ENCODE assay signal across 11 cellular contexts in the genomic region with DNA sequence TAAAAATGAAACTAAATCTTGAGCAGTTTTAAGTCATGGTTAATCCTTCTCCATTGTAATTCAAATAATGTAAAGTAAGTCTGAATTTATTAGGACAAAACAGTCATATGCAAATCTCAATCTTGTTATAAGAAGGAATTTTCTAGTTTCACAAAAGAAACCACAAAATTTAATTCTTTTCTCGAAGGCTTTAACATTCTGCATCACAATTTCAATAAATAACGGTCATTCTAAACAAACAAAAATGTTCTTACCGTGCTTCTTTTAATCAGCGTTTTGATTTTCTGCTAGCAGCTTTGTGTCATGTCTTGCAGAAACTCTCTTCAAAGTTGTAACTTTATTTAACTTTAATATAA. TPM values are rescaled to one million over a fixed set of nuclear protein-coding genes. Genes with fewer than 3 reads are reported as not detected.
DNase-seq lines count a peak whose midpoint lies in the region; ATAC-seq and TF ChIP-seq lines count a peak whose summit lies in the region.
"Had no signal": no experiment of that assay in that cellular context is flagged by ENCODE, and none has a peak within 500 bp of the region (broad histone marks: within the 10 kb centered on the region; RNA-seq: fewer than 3 reads in every experiment).

No MANE protein-coding gene starts in this region.

- intact Hi-C loops in CD4-positive, alpha-beta T cell (cut with DNase I, micrococcal nuclease) = loop anchor here (2.0 to 10.0 kb wide), 8 partner anchors 38 to 346 kb away; partner anchors contain the start of gene GABARAPL1 (in 1 of the 2)
- intact Hi-C loops in dorsolateral prefrontal cortex (cut with DNase I) (no loop called here), prostate gland (cut with DNase I) (no loop called here)

- H3K4me3 Mint-ChIP-seq in CD4-positive, alpha-beta T cell = peak overlapping the region; percentile 92

- H2AFZ ChIP-seq in OCI-LY1 (ENCODE audit: low read length) = peak overlapping the region; percentile 97

- peak overlapping the region; percentile 51 for H3K4me3 ChIP-seq in OCI-LY1 (ENCODE audit: low read depth, low read length, poor library complexity, severe bottlenecking)
- peak overlapping the region; percentile 17 to 70 (median 52) for H3K4me3 ChIP-seq in dorsolateral prefrontal cortex
- H3K4me3 ChIP-seq in prostate gland = peak overlapping the region; percentile 25 to 33

- ATAC-seq in CD4-positive, alpha-beta T cell (ENCODE audit: poor library complexity) = no peak
- no peak for ATAC-seq in GM21423 (IDR thresholded peaks at IDR 0.05; ENCODE audit: unreplicated experiment)

- WGBS in prostate gland = 18% methylated on average over 4 of the region's 4 CpGs

- H3K4me1 ChIP-seq in OCI-LY1 (ENCODE audit: insufficient read depth, low read length, severe bottlenecking) (peaks cover 32% of the 10 kb centered on the region), prostate gland (replicated peaks) (no peaks in the 10 kb centered on the region)

- no peaks in the 10 kb centered on the region for H4K20me1 ChIP-seq in OCI-LY1 (ENCODE audit: insufficient read depth, low read length)

- H3F3A ChIP-seq in OCI-LY1 (ENCODE audit: insufficient read depth, low read length) = no peaks in the 10 kb centered on the region

- POLR2A ChIA-PET in CD4-positive, alpha-beta T cell (lab: Charles Lee) = interaction anchor here (0.6 to 9.6 kb wide), 37 partner anchors 8 to 1678 kb away, joined by 3 to 145 read pairs (median 4); partner anchors contain the start of genes CD69, GABARAPL1, MAGOHB and SMIM10L1

- H3K36me3 ChIP-seq in OCI-LY1 (ENCODE audit: insufficient read depth, low read length) = no peaks in the 10 kb centered on the region
- no peaks in the 10 kb centered on the region for H3K36me3 ChIP-seq in prostate gland

- H3K36me3 Mint-ChIP-seq in CD4-positive, alpha-beta T cell (ENCODE audit: low read depth) = peaks cover 52% of the 10 kb centered on the region

- H3K4me1 Mint-ChIP-seq in CD4-positive, alpha-beta T cell (ENCODE audit: low read depth) = peaks cover 40% of the 10 kb centered on the region

- H3K27me3 Mint-ChIP-seq in CD4-positive, alpha-beta T cell = no peaks in the 10 kb centered on the region

- peak overlapping the region; percentile 71 for H3K4me2 ChIP-seq in OCI-LY1 (ENCODE audit: low read length)

- no peak for TF ChIP-seq CTCF in CD4-positive, alpha-beta T cell (IDR thresholded peaks at IDR 0.05)
- TF ChIP-seq CTCF in OCI-LY1 (IDR thresholded peaks at IDR 0.05; ENCODE audit: low read length) (no peak), dorsolateral prefrontal cortex (IDR thresholded peaks at IDR 0.05 in 54 of 56, conservative IDR thresholded peaks at IDR 0.05 in 2 of 56; ENCODE audit: low read depth in 1 of 56, partially characterized antibody in 56 of 56) (no peak), prostate gland (IDR thresholded peaks at IDR 0.05) (no peak)

- no peaks in the 10 kb centered on the region for H3K9me3 Mint-ChIP-seq in CD4-positive, alpha-beta T cell

- H3K27ac Mint-ChIP-seq in CD4-positive, alpha-beta T cell = peak overlapping the region; percentile 98

- no peaks in the 10 kb centered on the region for H3K9me2 ChIP-seq in OCI-LY1 (ENCODE audit: low read depth, low read length)

- H3K27ac ChIP-seq in CD4-positive, alpha-beta T cell (ENCODE audit: low read depth, low read length) = peak overlapping the region; percentile 90
- H3K27ac ChIP-seq in OCI-LY1 (ENCODE audit: low read depth, low read length, poor library complexity, severe bottlenecking) = no peak overlapping the region
- peak overlapping the region in 53 of 59 donors; percentile 1 to 88 (median 67) for H3K27ac ChIP-seq in dorsolateral prefrontal cortex
- peak overlapping the region; percentile 73 to 75 for H3K27ac ChIP-seq in prostate gland

- CTCF ChIA-PET in CD4-positive, alpha-beta T cell (lab: Charles Lee) = interaction anchor here (0.9 to 1.7 kb wide), 4 partner anchors 55 to 126 kb away, joined by 3 to 9 read pairs (median 4); no protein-coding TSS in a partner anchor

- H3K9me3 ChIP-seq in CD4-positive, alpha-beta T cell (ENCODE audit: control insufficient read depth, low read length) = peaks cover 5% of the 10 kb centered on the region
- H3K9me3 ChIP-seq in OCI-LY1 (ENCODE audit: low read length) (0 out of 2 replicates have a peak, but pooled peaks cover 2% of the 10 kb centered on the region), prostate gland (no peaks in the 10 kb centered on the region)

- no peak overlapping the region for H3K9ac ChIP-seq in OCI-LY1 (ENCODE audit: low read length)

- DNase-seq in CD4-positive, alpha-beta T cell = no peak
- DNase-seq in dorsolateral prefrontal cortex = no peak
- DNase-seq in prostate gland (ENCODE audit: low spot score) = no peak
- no peak for DNase-seq in D341Med (ENCODE audit: low spot score)
- no peak for DNase-seq in midbrain (lab: John Stamatoyannopoulos, UW)
- no peak for DNase-seq in kidney glomerular epithelial cell (lab: John Stamatoyannopoulos, UW)
- DNase-seq: occipital lobe, T1000 had no signal

- no peak for TF ChIP-seq POLR2A in prostate gland (IDR thresholded peaks at IDR 0.05)

- no peaks in the 10 kb centered on the region for H3K79me2 ChIP-seq in OCI-LY1 (ENCODE audit: insufficient read depth, low read length)

- no peaks in the 10 kb centered on the region for H3K27me3 ChIP-seq in CD4-positive, alpha-beta T cell (ENCODE audit: control insufficient read depth, insufficient read depth, low read length)
- H3K27me3 ChIP-seq in OCI-LY1 (ENCODE audit: insufficient read depth, low read length) (no peaks in the 10 kb centered on the region), dorsolateral prefrontal cortex (no peaks in the 10 kb centered on the region), prostate gland (replicated peaks; ENCODE audit: insufficient read depth) (no peaks in the 10 kb centered on the region)

RNA-seq across cellular contexts. Expression of gene CLEC2B, which starts 0.2 kb away (rescaled TPM):
- total RNA-seq in CD4-positive, alpha-beta T cell = 100 to 1,000 TPM; 152 to 155 TPM
- total RNA-seq in dorsolateral prefrontal cortex = 10 to 100 TPM in 5 of 120 experiments, 1 to 10 TPM in 114, under 1 TPM in 1; 0.60 to 13.2 (median 3.9) TPM
- total RNA-seq in prostate gland = 1 to 10 TPM; 4.1 to 6.0 TPM
- total RNA-seq: G401 had no signal

RNA-seq across cellular contexts. Expression of gene KLRF2, which starts 12.4 kb away (rescaled TPM):
- not detected for total RNA-seq in CD4-positive, alpha-beta T cell
- total RNA-seq in dorsolateral prefrontal cortex = not detected
- total RNA-seq in prostate gland = not detected
- total RNA-seq: G401, occipital lobe had no signal

RNA-seq across cellular contexts. Expression of gene KLRF1, which starts 41.6 kb away (rescaled TPM):
- total RNA-seq in CD4-positive, alpha-beta T cell = under 1 TPM in 1 of 2 experiments, not detected in 1; 0.44 TPM
- total RNA-seq in dorsolateral prefrontal cortex = 1 to 10 TPM in 4 of 120 experiments, under 1 TPM in 13, not detected in 103; 0.36 to 1.8 (median 0.78) TPM
- total RNA-seq in prostate gland = not detected
- total RNA-seq: G401 had no signal

Comparison
In these comparisons a context has a peak if more than half of its experiments do, and no peak if none do; other contexts are left out.
1. RNA of gene CLEC2B, which starts 0.2 kb away (total RNA-seq): 152 to 155 TPM in CD4-positive, alpha-beta T cell; 4.1 to 6.0 TPM in prostate gland and 0.60 to 13.2 TPM in dorsolateral prefrontal cortex; every median in the first group is over 10 times any median in the second.
2. intact Hi-C loops: an anchor here in CD4-positive, alpha-beta T cell (2.0 to 10.0 kb wide); none called in dorsolateral prefrontal cortex and prostate gland.
3. Peak in every context shown above with its lines, with median percentiles within 50 percentile points of each other: H3K4me3 ChIP-seq.